In genomic region chr11:132402056-132402684, GRCh38 we compare ENCODE assay signal across 8 cellular contexts.
DNase-seq lines count a peak whose midpoint lies in the region; ATAC-seq and TF ChIP-seq lines count a peak whose summit lies in the region.
"Had no signal": no experiment of that assay in that cellular context is flagged by ENCODE, and none has a peak within 500 bp of the region (broad histone marks: within the 10 kb centered on the region; RNA-seq: fewer than 3 reads in every experiment).

No MANE protein-coding gene starts in this region.

- peaks cover 20% of the 10 kb centered on the region for H3K27me3 Mint-ChIP-seq in activated T-helper 17 cell treated with anti-CD3 and anti-CD28 coated beads, Interleukin-2, amount 50 U/mL, for 72 hours
- H3K27me3 Mint-ChIP-seq: naive B cell had no signal

- H3K4me3 Mint-ChIP-seq in activated T-helper 17 cell treated with anti-CD3 and anti-CD28 coated beads, Interleukin-2, amount 50 U/mL, for 72 hours, result no peak overlapping the region
- H3K4me3 Mint-ChIP-seq: naive B cell had no signal

- peak; percentile 44 for DNase-seq in GM13977 (ENCODE audit: low spot score)
- DNase-seq in NCI-H1694 (lab: John Stamatoyannopoulos, UW), result peak; percentile 46
- DNase-seq in kidney epithelial cell (ENCODE audit: low read depth), result peak; percentile 12
- no peak for DNase-seq in T1000 (lab: John Stamatoyannopoulos, UW)
- no peak for DNase-seq in NCI-H2196 (lab: John Stamatoyannopoulos, UW; ENCODE audit: unreplicated experiment)
- DNase-seq: naive B cell had no signal

- H3K4me3 ChIP-seq in kidney epithelial cell (ENCODE audit: low read depth, low read length), result no peak overlapping the region

- peak; percentile 84 for ATAC-seq in HG02588 (IDR thresholded peaks at IDR 0.05; ENCODE audit: unreplicated experiment)
- peak; percentile 58 for ATAC-seq in activated T-helper 17 cell treated with anti-CD3 and anti-CD28 coated beads, Interleukin-2, amount 50 U/mL, for 72 hours (replicated peaks)

- in situ Hi-C loops in GM13977 (cut with MboI; ENCODE audit: low pct_unique_long_range_greater_than_20kb, low sequenced_read_pairs, unreplicated experiment), result no loop called here

- no peaks in the 10 kb centered on the region for H3K36me3 ChIP-seq in kidney epithelial cell (ENCODE audit: control insufficient read depth, insufficient read depth, low read length)

- H3K36me3 Mint-ChIP-seq in activated T-helper 17 cell treated with anti-CD3 and anti-CD28 coated beads, Interleukin-2, amount 50 U/mL, for 72 hours (ENCODE audit: low read depth), result no peaks in the 10 kb centered on the region
- H3K36me3 Mint-ChIP-seq: naive B cell had no signal

- H3K4me1 Mint-ChIP-seq in activated T-helper 17 cell treated with anti-CD3 and anti-CD28 coated beads, Interleukin-2, amount 50 U/mL, for 72 hours, result no peaks in the 10 kb centered on the region
- H3K4me1 Mint-ChIP-seq: naive B cell had no signal

- TF ChIP-seq CTCF in GM13977 (IDR thresholded peaks at IDR 0.05; ENCODE audit: extremely low read depth, insufficient read depth, missing control alignments) (peak; percentile 76), kidney epithelial cell (IDR thresholded peaks at IDR 0.05; ENCODE audit: insufficient read depth, low read length, poor library complexity, severe bottlenecking) (peak; percentile 75)

- H3K27me3 ChIP-seq in kidney epithelial cell (ENCODE audit: control insufficient read depth, insufficient read depth, low read length), result peaks cover 3% of the 10 kb centered on the region

- no peak overlapping the region for H3K27ac Mint-ChIP-seq in activated T-helper 17 cell treated with anti-CD3 and anti-CD28 coated beads, Interleukin-2, amount 50 U/mL, for 72 hours
- H3K27ac Mint-ChIP-seq: naive B cell had no signal

- H3K9me3 Mint-ChIP-seq in activated T-helper 17 cell treated with anti-CD3 and anti-CD28 coated beads, Interleukin-2, amount 50 U/mL, for 72 hours, result no peaks in the 10 kb centered on the region

Comparison
In these comparisons a context has a peak if more than half of its experiments do, and no peak if none do; other contexts are left out.
1. DNase-seq: peak in GM13977 (single experiment), NCI-H1694 (single experiment) and kidney epithelial cell (single experiment); none in T1000 (single experiment) and NCI-H2196 (single experiment).